9 cellular contexts compared by ENCODE assay signal in genomic region chr19:43462887-43463380, GRCh38. TPM values are rescaled to one million over a fixed set of nuclear protein-coding genes. Genes with fewer than 3 reads are reported as not detected.
DNase-seq lines count a peak whose midpoint lies in the region; ATAC-seq and TF ChIP-seq lines count a peak whose summit lies in the region.
"Had no signal": no experiment of that assay in that cellular context is flagged by ENCODE, and none has a peak within 500 bp of the region (broad histone marks: within the 10 kb centered on the region; RNA-seq: fewer than 3 reads in every experiment).

No MANE protein-coding gene starts in this region.

- no peak for TF ChIP-seq CTCF in BJ (IDR thresholded peaks at IDR 0.05; ENCODE audit: insufficient read depth, low read depth, low read length)
- no peak for TF ChIP-seq CTCF in coronary artery (IDR thresholded peaks at IDR 0.05)
- TF ChIP-seq CTCF in natural killer cell (IDR thresholded peaks at IDR 0.05): no peak

- CTCF ChIA-PET in BJ (lab: Yijun Ruan, JAX): interaction anchor here (0.9 to 3.1 kb wide), 6 partner anchors 14 to 132 kb away, joined by 3 to 20 read pairs (median 3); no protein-coding TSS in a partner anchor

- no peak for DNase-seq in BJ (ENCODE audit: low read depth)
- no peak for DNase-seq in coronary artery (ENCODE audit: low spot score)
- no peak for DNase-seq in natural killer cell
- DNase-seq in cortex of kidney (lab: John Stamatoyannopoulos, UW): no peak
- DNase-seq in cerebellum (ENCODE audit: low spot score): no peak
- DNase-seq in NCI-H69 (lab: John Stamatoyannopoulos, UW): no peak

- intact Hi-C loops in natural killer cell (cut with micrococcal nuclease): loop anchor here (1.0 to 2.0 kb wide), 5 partner anchors 12 to 205 kb away; partner anchors contain the start of genes ETHE1, PHLDB3 and ZNF575

- no peak for TF ChIP-seq EP300 in Ishikawa (IDR thresholded peaks at IDR 0.05; ENCODE audit: borderline replicate concordance)

- H3K4me1 Mint-ChIP-seq in natural killer cell: peaks cover 3 to 31% of the 10 kb centered on the region in 2 donors

- H3K36me3 Mint-ChIP-seq in natural killer cell: no peaks in the 10 kb centered on the region

- H3K9me3 Mint-ChIP-seq in natural killer cell: no peaks in the 10 kb centered on the region

- peak overlapping the region; percentile 94 for H3K4me3 Mint-ChIP-seq in natural killer cell

- ATAC-seq in natural killer cell (no peak), HG03439 (IDR thresholded peaks at IDR 0.05; ENCODE audit: unreplicated experiment) (no peak)

- peak overlapping the region; percentile 74 to 92 for H3K27ac ChIP-seq in coronary artery

- TF ChIP-seq RAD21 in Ishikawa (IDR thresholded peaks at IDR 0.05; ENCODE audit: low read depth): no peak

- H3K27me3 ChIP-seq in BJ (ENCODE audit: control insufficient read depth, insufficient read depth, low read length): peaks cover 1% of the 10 kb centered on the region; the same call in 1 of the 2 replicates

- H3K4me3 ChIP-seq in BJ (ENCODE audit: low read depth, low read length) (peak overlapping the region; percentile 56), coronary artery (peak overlapping the region; percentile 76)

- peaks cover 0 to 9% of the 10 kb centered on the region in 2 donors for H3K27me3 Mint-ChIP-seq in natural killer cell (ENCODE audit: low read depth in 2 of 2)

- POLR2A ChIA-PET in BJ (lab: Charles Lee): no interaction called here

- no peaks in the 10 kb centered on the region for H3K36me3 ChIP-seq in BJ (ENCODE audit: control insufficient read depth, insufficient read depth, low read length)

- H3K27ac Mint-ChIP-seq in natural killer cell: peak overlapping the region; percentile 90 to 95

TF ChIP-seq in Ishikawa, 13 proteins besides CTCF, POLR2A, EP300 and RAD21:
- peak; percentile 90 for TF ChIP-seq MAX (IDR thresholded peaks at IDR 0.05)
- TF ChIP-seq YY1 (IDR thresholded peaks at IDR 0.05; ENCODE audit: low read depth): 0 out of 2 replicates have a peak, but pooled peaks have one; percentile 30
- TF ChIP-seq TAF1 (IDR thresholded peaks at IDR 0.05; ENCODE audit: low read depth): no peak
- TF ChIP-seq TCF12 (IDR thresholded peaks at IDR 0.05; ENCODE audit: low read depth): peak; percentile 39; the same call in 1 of the 2 replicates
TF ChIP-seq in Ishikawa: peak in this region for 3.

RNA-seq across cellular contexts. Expression of gene LYPD3, which starts 2.5 kb away (rescaled TPM):
- 0.32 and 0.70 TPM in 2 replicates for polyA plus RNA-seq in BJ (2011; rRNA removed)
- not detected in 2 replicates for polyA minus RNA-seq in BJ (2011; rRNA and poly(A)+ RNA removed)
- total RNA-seq in natural killer cell (1 to 10 TPM; 1.3 to 2.4 (median 1.7) TPM), cerebellum (not detected)

RNA-seq across cellular contexts. Expression of gene PHLDB3, which starts 41.6 kb away (rescaled TPM):
- polyA plus RNA-seq in BJ (2011; rRNA removed): 4.0 and 5.3 TPM in 2 replicates
- polyA minus RNA-seq in BJ (2011; rRNA and poly(A)+ RNA removed): 2.5 and 3.6 TPM in 2 replicates
- total RNA-seq in natural killer cell (10 to 100 TPM; 24.5 to 24.9 (median 24.8) TPM), cerebellum (5.0 TPM)

RNA-seq across cellular contexts. Expression of gene TEX101, which starts 48.2 kb away (rescaled TPM):
- polyA plus RNA-seq in BJ (2011; rRNA removed): not detected in 2 replicates
- not detected in 2 replicates for polyA minus RNA-seq in BJ (2011; rRNA and poly(A)+ RNA removed)
- total RNA-seq in natural killer cell (1 to 10 TPM in 1 of 3 donors, not detected in 2; 1.4 TPM), cerebellum (not detected)
- total RNA-seq: SK-MEL-5 had no signal
